ENCODE assay signal across 28 cellular contexts in genomic region chrX:132965461-132965860, GRCh38. TPM values are rescaled to one million over a fixed set of nuclear protein-coding genes. Genes with fewer than 3 reads are reported as not detected.
"Had no signal": no experiment of that assay in that cellular context is flagged by ENCODE, and none has a peak within 500 bp of the region (broad histone marks: within the 10 kb centered on the region; RNA-seq: fewer than 3 reads in every experiment).

No MANE protein-coding gene starts in this region.

- H3K4me1 Mint-ChIP-seq: stimulated activated effector memory CD8-positive, alpha-beta T cell treated with anti-CD3 and anti-CD28 coated beads, Interleukin-12 subunit alpha, Interleukin-12 subunit beta, amount 100 ng/mL, for 72 hours; stimulated activated memory B cell treated with anti-CD40 and anti-IgM and Interleukin-4, amounts not matched to agents 10 μg/mL and 1 μg/mL and 100 μg/mL, for 72 hours; stimulated activated naive B cell treated with anti-CD40 and anti-IgM and Interleukin-4, amounts not matched to agents 10 μg/mL and 1 μg/mL and 100 μg/mL, for 72 hours; stimulated activated naive CD8-positive, alpha-beta T cell treated with anti-CD3 and anti-CD28 coated beads, Interleukin-15, amount 100 ng/mL, for 72 hours had no signal

- DNase-seq: stimulated activated CD4-positive, alpha-beta T cell treated with anti-CD3 and anti-CD28 coated beads, Interleukin-2, amount 100 ng/mL, for 48 hours; stimulated activated CD4-positive, alpha-beta T cell treated with anti-CD3 and anti-CD28 coated beads, Interleukin-4, amount 100 ng/mL, for 1 hour; stimulated activated CD4-positive, alpha-beta T cell treated with anti-CD3 and anti-CD28 coated beads, Interleukin-4, amount 100 ng/mL, for 24 hours; stimulated activated CD4-positive, alpha-beta T cell treated with anti-CD3 and anti-CD28 coated beads, Interleukin-4, amount 100 ng/mL, for 4 hours; stimulated activated CD8-positive, alpha-beta memory T cell treated with anti-CD3 and anti-CD28 coated beads, Interleukin-4, amount 100 ng/mL, for 48 hours; stimulated activated naive B cell treated with anti-CD40 and anti-IgM and Interleukin-4, amounts not matched to agents 10 μg/mL and 1 μg/mL and 100 μg/mL, for 72 hours; stimulated activated naive CD4-positive, alpha-beta T cell; stimulated activated naive CD4-positive, alpha-beta T cell treated with Interleukin-2 at 50 U/mL for 16 hours; stimulated activated naive CD8-positive, alpha-beta T cell treated with anti-CD3 and anti-CD28 coated beads, Interleukin-15, amount 100 ng/mL, for 72 hours; stimulated activated naive CD8-positive, alpha-beta T cell treated with anti-CD3 and anti-CD28 coated beads, Interleukin-15, Interleukin-2, amounts not matched to agents 100 U/mL and 50 U/mL, for 24 hours; stomach; substantia nigra; testis; thyroid gland; tibial artery; transverse colon; trophoblast cell; upper lobe of left lung; upper lobe of right lung; uterus had no signal

- H3K9me3 Mint-ChIP-seq: stimulated activated effector memory CD8-positive, alpha-beta T cell treated with anti-CD3 and anti-CD28 coated beads, Interleukin-12 subunit alpha, Interleukin-12 subunit beta, amount 100 ng/mL, for 72 hours; stimulated activated memory B cell treated with anti-CD40 and anti-IgM and Interleukin-4, amounts not matched to agents 10 μg/mL and 1 μg/mL and 100 μg/mL, for 72 hours; stimulated activated naive B cell treated with anti-CD40 and anti-IgM and Interleukin-4, amounts not matched to agents 10 μg/mL and 1 μg/mL and 100 μg/mL, for 72 hours; stimulated activated naive CD8-positive, alpha-beta T cell treated with anti-CD3 and anti-CD28 coated beads, Interleukin-15, amount 100 ng/mL, for 72 hours; stimulated activated naive CD8-positive, alpha-beta T cell treated with anti-CD3 and anti-CD28 coated beads, Interleukin-15, Interleukin-2, amounts not matched to agents 100 ng/mL and 50 ng/mL, for 24 hours; type B pancreatic cell had no signal

- H3K27ac ChIP-seq: stomach, suprapubic skin, testis, thoracic aorta, thyroid gland, tibial artery, tibial nerve, transverse colon, upper lobe of left lung, upper lobe of right lung, uterus, vagina had no signal

- H3K36me3 ChIP-seq: stomach, suprapubic skin, thoracic aorta, thyroid gland, tibial artery, tibial nerve, transverse colon, upper lobe of left lung, upper lobe of right lung, uterus, vagina had no signal

- H3K4me3 Mint-ChIP-seq: stimulated activated effector memory CD8-positive, alpha-beta T cell treated with anti-CD3 and anti-CD28 coated beads, Interleukin-12 subunit alpha, Interleukin-12 subunit beta, amount 100 ng/mL, for 72 hours; stimulated activated memory B cell treated with anti-CD40 and anti-IgM and Interleukin-4, amounts not matched to agents 10 μg/mL and 1 μg/mL and 100 μg/mL, for 72 hours; stimulated activated naive B cell treated with anti-CD40 and anti-IgM and Interleukin-4, amounts not matched to agents 10 μg/mL and 1 μg/mL and 100 μg/mL, for 72 hours; stimulated activated naive CD8-positive, alpha-beta T cell treated with anti-CD3 and anti-CD28 coated beads, Interleukin-15, amount 100 ng/mL, for 72 hours; stimulated activated naive CD8-positive, alpha-beta T cell treated with anti-CD3 and anti-CD28 coated beads, Interleukin-15, Interleukin-2, amounts not matched to agents 100 ng/mL and 50 ng/mL, for 24 hours; type B pancreatic cell had no signal

- H3K36me3 Mint-ChIP-seq: stimulated activated effector memory CD8-positive, alpha-beta T cell treated with anti-CD3 and anti-CD28 coated beads, Interleukin-12 subunit alpha, Interleukin-12 subunit beta, amount 100 ng/mL, for 72 hours; stimulated activated memory B cell treated with anti-CD40 and anti-IgM and Interleukin-4, amounts not matched to agents 10 μg/mL and 1 μg/mL and 100 μg/mL, for 72 hours; stimulated activated naive B cell treated with anti-CD40 and anti-IgM and Interleukin-4, amounts not matched to agents 10 μg/mL and 1 μg/mL and 100 μg/mL, for 72 hours; type B pancreatic cell had no signal

- H3K4me3 ChIP-seq: stomach, suprapubic skin, testis, thoracic aorta, thyroid gland, tibial artery, tibial nerve, transverse colon, upper lobe of left lung, upper lobe of right lung, uterus, vagina had no signal

- H3K27me3 Mint-ChIP-seq: stimulated activated memory B cell treated with anti-CD40 and anti-IgM and Interleukin-4, amounts not matched to agents 10 μg/mL and 1 μg/mL and 100 μg/mL, for 72 hours; stimulated activated naive CD8-positive, alpha-beta T cell treated with anti-CD3 and anti-CD28 coated beads, Interleukin-15, amount 100 ng/mL, for 72 hours had no signal

- H3K27ac Mint-ChIP-seq: stimulated activated effector memory CD8-positive, alpha-beta T cell treated with anti-CD3 and anti-CD28 coated beads, Interleukin-12 subunit alpha, Interleukin-12 subunit beta, amount 100 ng/mL, for 72 hours; stimulated activated memory B cell treated with anti-CD40 and anti-IgM and Interleukin-4, amounts not matched to agents 10 μg/mL and 1 μg/mL and 100 μg/mL, for 72 hours; stimulated activated naive B cell treated with anti-CD40 and anti-IgM and Interleukin-4, amounts not matched to agents 10 μg/mL and 1 μg/mL and 100 μg/mL, for 72 hours; stimulated activated naive CD8-positive, alpha-beta T cell treated with anti-CD3 and anti-CD28 coated beads, Interleukin-15, amount 100 ng/mL, for 72 hours; stimulated activated naive CD8-positive, alpha-beta T cell treated with anti-CD3 and anti-CD28 coated beads, Interleukin-15, Interleukin-2, amounts not matched to agents 100 ng/mL and 50 ng/mL, for 24 hours; type B pancreatic cell had no signal

- H3K27me3 ChIP-seq: suprapubic skin, testis, thyroid gland, tibial artery, transverse colon, upper lobe of left lung, upper lobe of right lung, vagina had no signal

- ATAC-seq: stimulated activated effector memory CD8-positive, alpha-beta T cell treated with anti-CD3 and anti-CD28 coated beads, Interleukin-12 subunit alpha, Interleukin-12 subunit beta, amount 100 ng/mL, for 72 hours; stimulated activated memory B cell treated with anti-CD40 and anti-IgM and Interleukin-4, amounts not matched to agents 10 μg/mL and 1 μg/mL and 100 μg/mL, for 72 hours; stimulated activated naive B cell treated with anti-CD40 and anti-IgM and Interleukin-4, amounts not matched to agents 10 μg/mL and 1 μg/mL and 100 μg/mL, for 72 hours; stimulated activated naive CD8-positive, alpha-beta T cell treated with anti-CD3 and anti-CD28 coated beads, Interleukin-15, amount 100 ng/mL, for 72 hours; stimulated activated naive CD8-positive, alpha-beta T cell treated with anti-CD3 and anti-CD28 coated beads, Interleukin-15, Interleukin-2, amounts not matched to agents 100 U/mL and 50 U/mL, for 24 hours; upper lobe of right lung had no signal

- H3K9me3 ChIP-seq: stomach, suprapubic skin, testis, thoracic aorta, thyroid gland, tibial artery, tibial nerve, transverse colon, upper lobe of left lung, upper lobe of right lung, uterus, vagina had no signal

- H3K4me1 ChIP-seq: stomach, suprapubic skin, testis, thyroid gland, tibial artery, tibial nerve, transverse colon, upper lobe of left lung, upper lobe of right lung, uterus, vagina had no signal

RNA-seq across cellular contexts. Expression of gene HS6ST2, which starts 7.0 kb away (rescaled TPM):
- total RNA-seq: thoracic aorta had no signal
